ENCODE assay signal across 1 cellular context in the genomic region with DNA sequence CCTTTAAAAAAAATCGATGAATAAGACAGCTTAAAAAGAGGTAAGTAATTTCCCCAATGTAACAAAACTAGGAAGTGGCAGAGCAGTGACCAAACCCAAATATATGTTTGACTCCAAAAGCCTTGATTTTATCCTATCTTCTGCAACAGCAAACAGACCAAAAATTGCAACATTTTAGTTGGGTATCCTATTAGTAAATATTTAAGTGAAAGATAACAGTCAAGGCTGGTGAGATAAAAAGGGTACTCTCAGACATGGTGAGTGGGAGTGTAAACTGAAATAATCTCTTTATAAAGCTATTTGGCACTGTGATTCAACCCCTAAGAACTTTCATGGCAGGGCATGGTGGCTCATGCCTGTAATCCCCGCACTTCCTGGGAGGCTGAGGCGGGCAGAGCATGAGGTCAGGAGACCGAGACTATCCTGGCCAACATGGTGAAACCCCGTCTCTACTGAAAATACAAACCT.
TF ChIP-seq lines count a peak whose summit lies in the region.

No MANE protein-coding gene starts in this region.

TF ChIP-seq in H1, 55 proteins besides CTCF, POLR2A, EP300 and RAD21:
- TF ChIP-seq POLR2AphosphoS5 (IDR thresholded peaks at IDR 0.05; ENCODE audit: low read depth, low read length) (no peak), CHD1 (IDR thresholded peaks at IDR 0.05; ENCODE audit: low read depth, low read length) (no peak), NRF1 (IDR thresholded peaks at IDR 0.05; ENCODE audit: low read depth, low read length) (no peak), TAF1 (IDR thresholded peaks at IDR 0.05; ENCODE audit: low read depth, low read length) (no peak), HDAC2 (IDR thresholded peaks at IDR 0.05; ENCODE audit: borderline replicate concordance in 1 of 2, low read depth in 2 of 2, low read length in 2 of 2) (no peak), EZH2 (IDR thresholded peaks at IDR 0.05; ENCODE audit: low read depth, low read length, severe bottlenecking) (no peak), NANOG (IDR thresholded peaks at IDR 0.05; ENCODE audit: insufficient read depth, low read depth, low read length, poor library complexity, severe bottlenecking) (no peak), CBX5 (IDR thresholded peaks at IDR 0.05; ENCODE audit: low read depth, low read length) (no peak), RXRA (IDR thresholded peaks at IDR 0.05; ENCODE audit: insufficient read depth, low read depth, low read length) (no peak), KDM4A (IDR thresholded peaks at IDR 0.05; ENCODE audit: low read depth, low read length, severe bottlenecking) (no peak), RFX5 (IDR thresholded peaks at IDR 0.05; ENCODE audit: borderline replicate concordance, low read depth, low read length) (no peak), SIN3A (conservative IDR thresholded peaks at IDR 0.05 in 1 of 2, IDR thresholded peaks at IDR 0.05 in 1 of 2; ENCODE audit: low read depth in 1 of 2, low read length in 2 of 2) (no peak), SP1 (IDR thresholded peaks at IDR 0.05; ENCODE audit: low read depth, low read length) (no peak), KDM5A (IDR thresholded peaks at IDR 0.05; ENCODE audit: low read length) (no peak), PHF8 (conservative IDR thresholded peaks at IDR 0.05; ENCODE audit: low read depth, low read length) (no peak), SAP30 (IDR thresholded peaks at IDR 0.05; ENCODE audit: insufficient read depth, insufficient replicate concordance, low read length) (no peak), SIX5 (IDR thresholded peaks at IDR 0.05; ENCODE audit: low read depth, low read length) (no peak)
